9 cellular contexts compared by ENCODE assay signal in the genomic region with DNA sequence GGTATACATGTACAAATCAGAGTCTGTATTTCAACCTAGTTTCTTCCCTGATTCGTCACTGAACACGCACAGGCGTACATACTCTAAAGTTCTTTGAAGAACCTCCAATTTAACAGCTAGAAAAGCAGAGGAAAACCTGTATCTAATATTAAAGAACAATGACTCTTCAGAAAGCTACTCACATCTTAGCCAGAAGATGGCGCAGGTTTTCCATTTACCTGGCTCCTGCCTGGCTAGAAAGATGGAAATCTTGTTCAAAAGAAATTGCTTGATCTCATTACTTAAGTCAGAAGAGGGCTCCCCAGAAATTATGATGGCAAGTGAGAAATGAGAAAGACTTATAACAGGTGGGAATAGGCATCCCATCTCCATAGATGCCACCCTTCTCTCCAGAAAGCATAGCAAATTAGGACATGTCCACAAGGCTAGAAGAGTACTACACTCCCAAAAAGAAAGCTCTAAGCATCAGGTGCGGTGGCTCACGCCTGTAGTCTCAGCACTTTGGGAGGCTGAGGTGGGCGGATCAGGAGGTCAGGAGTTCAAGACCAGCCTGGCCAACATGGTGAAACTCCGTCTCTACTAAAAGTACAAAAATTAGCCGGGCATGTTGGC. TPM values are rescaled to one million over a fixed set of nuclear protein-coding genes. Genes with fewer than 3 reads are reported as not detected.
DNase-seq lines count a peak whose midpoint lies in the region; ATAC-seq, FAIRE-seq and TF ChIP-seq lines count a peak whose summit lies in the region.
"Had no signal": no experiment of that assay in that cellular context is flagged by ENCODE, and none has a peak within 500 bp of the region (broad histone marks: within the 10 kb centered on the region; RNA-seq: fewer than 3 reads in every experiment).

No MANE protein-coding gene starts in this region.

- H3K27ac ChIP-seq in GM12878 (ENCODE audit: control insufficient read depth, insufficient read depth) = no peak overlapping the region

- peak; percentile 88 for TF ChIP-seq RAD21 in GM12878 (IDR thresholded peaks at IDR 0.05; ENCODE audit: insufficient read depth, low read depth, low read length)

- H3K9me3 Mint-ChIP-seq in stimulated activated effector memory CD8-positive, alpha-beta T cell treated with anti-CD3 and anti-CD28 coated beads, Interleukin-12 subunit alpha, Interleukin-12 subunit beta, amount 100 ng/mL, for 72 hours = no peaks in the 10 kb centered on the region
- H3K9me3 Mint-ChIP-seq: dendritic cell treated with granulocyte-macrophage colony-stimulating factor and Interleukin-4, amounts not matched to agents 40 ng/mL and 50 ng/mL, for 4 days had no signal

- no TSS peak for BruUV-seq in GM12878 (replicated peaks; lab: Mats Ljungman, UMichigan)

- no peak overlapping the region for H3K9ac ChIP-seq in GM12878 (ENCODE audit: control insufficient read depth, insufficient read depth, low read length)

- FAIRE-seq in HTR-8/SVneo (lab: Jason Lieb, UNC) = no peak
- FAIRE-seq in GM12878 (lab: Jason Lieb, UNC) = no peak

- no peak overlapping the region for H2AFZ ChIP-seq in GM12878 (ENCODE audit: control insufficient read depth, low read depth, low read length)

- H3K9me3 ChIP-seq in GM12878 (replicated peaks; ENCODE audit: control insufficient read depth, insufficient read depth, low read length) = no peaks in the 10 kb centered on the region

- H3K4me3 Mint-ChIP-seq in stimulated activated effector memory CD8-positive, alpha-beta T cell treated with anti-CD3 and anti-CD28 coated beads, Interleukin-12 subunit alpha, Interleukin-12 subunit beta, amount 100 ng/mL, for 72 hours = no peak overlapping the region
- H3K4me3 Mint-ChIP-seq: dendritic cell treated with granulocyte-macrophage colony-stimulating factor and Interleukin-4, amounts not matched to agents 40 ng/mL and 50 ng/mL, for 4 days had no signal

- ATAC-seq in activated CD4-positive, CD25-positive, alpha-beta regulatory T cell treated with anti-CD3 and anti-CD28 coated beads, Interleukin-2, amount 50 U/mL, for 24 hours = no peak
- ATAC-seq in GM12878 (peak; percentile 75), GM21390 (IDR thresholded peaks at IDR 0.05; ENCODE audit: unreplicated experiment) (no peak)
- ATAC-seq in stimulated activated effector memory CD8-positive, alpha-beta T cell treated with anti-CD3 and anti-CD28 coated beads, Interleukin-12 subunit alpha, Interleukin-12 subunit beta, amount 100 ng/mL, for 72 hours = peak; percentile 42

- H4K20me1 ChIP-seq in GM12878 (ENCODE audit: control insufficient read depth, insufficient read depth) = no peaks in the 10 kb centered on the region

- TF ChIP-seq CTCF in GM12878 (IDR thresholded peaks at IDR 0.05 in 2 of 3, conservative IDR thresholded peaks at IDR 0.05 in 1 of 3; ENCODE audit: control insufficient read depth in 2 of 3, extremely low read depth in 1 of 3, insufficient read depth in 1 of 3, low read depth in 3 of 3, low read length in 3 of 3) = peak; percentile 64 to 71 (median 69); a peak in 5 of 6 replicates
- TF ChIP-seq CTCF in kidney epithelial cell (IDR thresholded peaks at IDR 0.05; ENCODE audit: insufficient read depth, low read length, poor library complexity, severe bottlenecking) = peak; percentile 74

- no peaks in the 10 kb centered on the region for H3K79me2 ChIP-seq in GM12878 (ENCODE audit: control insufficient read depth, insufficient read depth, low read length)

- CTCF ChIA-PET in GM12878 (lab: Yijun Ruan, JAX) = interaction anchor here (0.6 to 2.1 kb wide), 34 partner anchors 10 to 732 kb away, joined by 3 to 51 read pairs (median 3); no protein-coding TSS in a partner anchor

- intact Hi-C loops in GM12878 (cut with micrococcal nuclease; ENCODE audit: unreplicated experiment) = loop anchor here (1.0 to 2.0 kb wide), 2 partner anchors 232 to 571 kb away; no protein-coding TSS in a partner anchor

- RAD21 ChIA-PET in GM12878 (lab: Charles Lee; ENCODE audit: unreplicated experiment) = interaction anchor here (0.5 to 1.8 kb wide), 10 partner anchors 93 to 570 kb away, joined by 3 to 24 read pairs (median 4); no protein-coding TSS in a partner anchor

- in situ Hi-C loops in GM12878 (cut with MboI) = loop anchor here (5.0 kb wide), 2 partner anchors 232 to 572 kb away; no protein-coding TSS in a partner anchor

- SMC1A ChIA-PET in GM12878 (lab: Charles Lee; ENCODE audit: uncharacterized antibody, unreplicated experiment) = interaction anchor here (0.6 to 3.5 kb wide), 13 partner anchors 16 to 571 kb away, joined by 3 to 25 read pairs (median 4); no protein-coding TSS in a partner anchor

- DNase-seq in activated CD4-positive, CD25-positive, alpha-beta regulatory T cell treated with anti-CD3 and anti-CD28 coated beads, Interleukin-2, amount 50 U/mL, for 16 hours (ENCODE audit: low read depth, low spot score) = peak; percentile 2
- DNase-seq in HTR-8/SVneo (ENCODE audit: insufficient read length, low spot score) (peak; percentile 40), OCI-M1 (lab: John Stamatoyannopoulos, UW) (peak; percentile 71), GM12878 (ENCODE audit: low read depth, low spot score) (no peak), kidney epithelial cell (ENCODE audit: low read depth) (no peak)
- peak; percentile 3 to 54 for DNase-seq in stimulated activated effector memory CD8-positive, alpha-beta T cell treated with anti-CD3 and anti-CD28 coated beads, Interleukin-12 subunit alpha, Interleukin-12 subunit beta, amount 100 ng/mL, for 72 hours (ENCODE audit: low spot score in 2 of 2)

- no peaks in the 10 kb centered on the region for H3K4me1 Mint-ChIP-seq in stimulated activated effector memory CD8-positive, alpha-beta T cell treated with anti-CD3 and anti-CD28 coated beads, Interleukin-12 subunit alpha, Interleukin-12 subunit beta, amount 100 ng/mL, for 72 hours

- H3K4me3 ChIP-seq in GM12878 (no peak overlapping the region), kidney epithelial cell (ENCODE audit: low read depth, low read length) (no peak overlapping the region)

- no peaks in the 10 kb centered on the region for H3K27me3 ChIP-seq in GM12878 (replicated peaks in 1 of 2; ENCODE audit: control insufficient read depth in 2 of 2, insufficient read depth in 2 of 2, low read length in 1 of 2)
- no peaks in the 10 kb centered on the region for H3K27me3 ChIP-seq in kidney epithelial cell (ENCODE audit: control insufficient read depth, insufficient read depth, low read length)

- no peak overlapping the region for H3K4me2 ChIP-seq in GM12878 (ENCODE audit: control insufficient read depth, insufficient read depth)

- WGBS in GM12878 (ENCODE audit: insufficient coverage, insufficient replicate concordance, low lambda C conversion rate, missing lambda C conversion rate) = 24% methylated on average over 9 of the region's 9 CpGs

- H3K4me1 ChIP-seq in GM12878 (ENCODE audit: control insufficient read depth, insufficient read depth, low read length) = no peaks in the 10 kb centered on the region

- H3K36me3 ChIP-seq in GM12878 (ENCODE audit: control insufficient read depth in 2 of 2, insufficient read depth in 2 of 2, low read length in 1 of 2) (no peaks in the 10 kb centered on the region), kidney epithelial cell (ENCODE audit: control insufficient read depth, insufficient read depth, low read length) (no peaks in the 10 kb centered on the region)

- TF ChIP-seq POLR2A in GM12878 (IDR thresholded peaks at IDR 0.05; ENCODE audit: low read depth, low read length) = no peak

- H3K36me3 Mint-ChIP-seq in stimulated activated effector memory CD8-positive, alpha-beta T cell treated with anti-CD3 and anti-CD28 coated beads, Interleukin-12 subunit alpha, Interleukin-12 subunit beta, amount 100 ng/mL, for 72 hours = no peaks in the 10 kb centered on the region

- TF ChIP-seq EP300 in GM12878 (IDR thresholded peaks at IDR 0.05; ENCODE audit: borderline replicate concordance in 1 of 2, control insufficient read depth in 1 of 2, low read depth in 2 of 2, low read length in 2 of 2) = no peak

- POLR2A ChIA-PET in GM12878 (lab: Charles Lee) = no interaction called here

- H3K27ac Mint-ChIP-seq in stimulated activated effector memory CD8-positive, alpha-beta T cell treated with anti-CD3 and anti-CD28 coated beads, Interleukin-12 subunit alpha, Interleukin-12 subunit beta, amount 100 ng/mL, for 72 hours = no peak overlapping the region
- H3K27ac Mint-ChIP-seq: dendritic cell treated with granulocyte-macrophage colony-stimulating factor and Interleukin-4, amounts not matched to agents 40 ng/mL and 50 ng/mL, for 4 days had no signal

TF ChIP-seq in GM12878, 131 proteins besides CTCF, POLR2A, EP300 and RAD21:
- TF ChIP-seq SMC3 (IDR thresholded peaks at IDR 0.05; ENCODE audit: borderline replicate concordance, low read length) (peak; percentile 85), YY1 (IDR thresholded peaks at IDR 0.05; ENCODE audit: low read depth, low read length) (no peak), RAD51 (IDR thresholded peaks at IDR 0.05) (no peak)
- TF ChIP-seq, protein P1, sequence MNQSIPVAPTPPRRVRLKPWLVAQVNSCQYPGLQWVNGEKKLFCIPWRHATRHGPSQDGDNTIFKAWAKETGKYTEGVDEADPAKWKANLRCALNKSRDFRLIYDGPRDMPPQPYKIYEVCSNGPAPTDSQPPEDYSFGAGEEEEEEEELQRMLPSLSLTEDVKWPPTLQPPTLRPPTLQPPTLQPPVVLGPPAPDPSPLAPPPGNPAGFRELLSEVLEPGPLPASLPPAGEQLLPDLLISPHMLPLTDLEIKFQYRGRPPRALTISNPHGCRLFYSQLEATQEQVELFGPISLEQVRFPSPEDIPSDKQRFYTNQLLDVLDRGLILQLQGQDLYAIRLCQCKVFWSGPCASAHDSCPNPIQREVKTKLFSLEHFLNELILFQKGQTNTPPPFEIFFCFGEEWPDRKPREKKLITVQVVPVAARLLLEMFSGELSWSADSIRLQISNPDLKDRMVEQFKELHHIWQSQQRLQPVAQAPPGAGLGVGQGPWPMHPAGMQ (IDR thresholded peaks at IDR 0.05; ENCODE audit: borderline replicate concordance) = no peak
TF ChIP-seq in GM12878: peak in this region for 1.

RNA-seq across cellular contexts. Expression of a gene that starts 19.0 kb away (rescaled TPM):
- total RNA-seq in GM12878 (2013; cell fraction: nucleolus; rRNA removed) = not detected in 2 replicates
- not detected in 2 replicates for total RNA-seq in GM12878 (2014; rRNA removed)
- total RNA-seq in GM12878 (2014; rRNA removed; fragmentation: Illumina TruSeq; extraction: Trizol) = not detected in 2 replicates
- total RNA-seq in GM12878 (2021) = 0.24 and 0.31 TPM in 2 replicates
- not detected for polyA plus RNA-seq in GM12878 (2011; ENCODE audit: low read depth)
- not detected in 2 replicates for polyA plus RNA-seq in GM12878 (2011; rRNA removed)
- not detected in 2 replicates for polyA plus RNA-seq in GM12878 (2011; cell fraction: cytosol; rRNA removed)
- polyA plus RNA-seq in GM12878 (2011; cell fraction: nucleus; rRNA removed) = not detected in 2 replicates
- 0.03 TPM in 1 of 2 replicates, not detected in the other for polyA plus RNA-seq in GM12878 (2012)
- not detected in 2 replicates for polyA plus RNA-seq in GM12878 (2014; fragmentation: Illumina TruSeq; extraction: Trizol)
- polyA plus RNA-seq in GM12878 (2014; fragmentation: Nextera tagmentation; extraction: Ambion mirVana) = not detected
- not detected in 2 replicates for polyA plus RNA-seq in GM12878 (2014; rRNA removed)
- polyA plus RNA-seq in GM12878 (2016; fragmentation: Nextera tagmentation; extraction: Ambion mirVana) = under 1 TPM; 0.07 to 0.21 TPM
- polyA minus RNA-seq in GM12878 (2011; rRNA and poly(A)+ RNA removed) = 0.05 TPM in 1 of 2 replicates, not detected in the other
- polyA minus RNA-seq in GM12878 (2011; cell fraction: cytosol; rRNA and poly(A)+ RNA removed) = not detected in 2 replicates
- not detected in 2 replicates for polyA minus RNA-seq in GM12878 (2011; cell fraction: nucleus; rRNA and poly(A)+ RNA removed)
- total RNA-seq in kidney epithelial cell = 0.34 and 0.88 TPM in 2 replicates

Comparison
In these comparisons a context has a peak if more than half of its experiments do, and no peak if none do; other contexts are left out.
1. DNase-seq: peak in activated CD4-positive, CD25-positive, alpha-beta regulatory T cell treated with anti-CD3 and anti-CD28 coated beads, Interleukin-2, amount 50 U/mL, for 16 hours (single experiment), HTR-8/SVneo (single experiment), OCI-M1 (single experiment) and stimulated activated effector memory CD8-positive, alpha-beta T cell treated with anti-CD3 and anti-CD28 coated beads, Interleukin-12 subunit alpha, Interleukin-12 subunit beta, amount 100 ng/mL, for 72 hours (2 of 2); none in GM12878 (single experiment) and kidney epithelial cell (single experiment).
2. ATAC-seq: peak in GM12878 (single experiment) and stimulated activated effector memory CD8-positive, alpha-beta T cell treated with anti-CD3 and anti-CD28 coated beads, Interleukin-12 subunit alpha, Interleukin-12 subunit beta, amount 100 ng/mL, for 72 hours (single experiment); none in activated CD4-positive, CD25-positive, alpha-beta regulatory T cell treated with anti-CD3 and anti-CD28 coated beads, Interleukin-2, amount 50 U/mL, for 24 hours (0 of 2) and GM21390 (single experiment).